17 cellular contexts compared by ENCODE assay signal in the genomic region with DNA sequence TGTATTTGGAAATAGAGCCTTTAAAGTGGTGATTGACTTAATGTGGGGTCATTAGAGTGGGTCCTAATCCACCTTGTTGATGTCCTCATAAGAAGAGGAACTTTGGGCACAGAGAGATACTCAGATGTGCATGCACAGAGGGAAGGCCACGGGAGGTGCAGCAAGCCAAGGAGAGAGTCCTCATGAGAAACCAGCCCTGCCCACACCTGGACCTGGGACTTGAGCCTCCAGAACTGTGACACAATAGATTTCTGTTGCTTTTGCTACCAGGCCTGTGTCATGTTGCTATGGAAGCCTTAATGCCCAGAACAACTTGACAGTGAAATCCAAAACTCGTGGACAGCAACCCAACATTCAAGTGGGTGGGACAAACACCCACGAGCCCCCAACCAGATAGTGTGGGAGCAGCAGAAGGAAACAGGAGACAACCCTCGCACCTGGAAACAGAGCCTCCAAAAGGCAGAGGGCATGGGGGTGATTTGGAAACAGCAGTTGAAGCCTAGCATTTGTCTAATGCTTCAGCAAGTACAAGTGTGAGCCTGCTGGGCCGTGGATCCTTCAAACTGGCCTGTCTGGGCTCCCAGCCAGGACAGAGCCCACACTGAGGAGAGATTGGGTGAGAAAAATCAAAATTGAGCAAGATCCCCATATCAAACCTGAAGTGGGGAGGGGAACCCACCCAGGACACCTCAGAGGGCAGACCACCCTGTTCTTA.
DNase-seq lines count a peak whose midpoint lies in the region; ATAC-seq and TF ChIP-seq lines count a peak whose summit lies in the region.
"Had no signal": no experiment of that assay in that cellular context is flagged by ENCODE, and none has a peak within 500 bp of the region (broad histone marks: within the 10 kb centered on the region; RNA-seq: fewer than 3 reads in every experiment).

No MANE protein-coding gene starts in this region.

- H3K27ac ChIP-seq in RWPE1 (peak overlapping the region; percentile 51), SJCRH30 (no peak overlapping the region)
- H3K27ac ChIP-seq: KMS-11, PC-9, SJSA1 had no signal

- H3K4me3 ChIP-seq in SJCRH30, result no peak overlapping the region
- H3K4me3 ChIP-seq: PC-9, SJSA1 had no signal

- H3K4me3 Mint-ChIP-seq in activated CD8-positive, alpha-beta memory T cell treated with anti-CD3 and anti-CD28 coated beads, Interleukin-2, amount 10 ng/mL, durations not matched to agents 7 days and 5 days, result no peak overlapping the region
- H3K4me3 Mint-ChIP-seq in osteocyte (ENCODE audit: unreplicated experiment), result no peak overlapping the region
- no peak overlapping the region for H3K4me3 Mint-ChIP-seq in natural killer cell
- H3K4me3 Mint-ChIP-seq: CD8-positive, alpha-beta T cell had no signal

- no peak for ATAC-seq in activated CD8-positive, alpha-beta memory T cell treated with anti-CD3 and anti-CD28 coated beads, Interleukin-2, amount 10 ng/mL, durations not matched to agents 7 days and 5 days
- ATAC-seq in natural killer cell, result no peak
- ATAC-seq: CD8-positive, alpha-beta T cell had no signal

- no peaks in the 10 kb centered on the region for H3K36me3 ChIP-seq in SJCRH30
- H3K36me3 ChIP-seq: BE2C, SJSA1 had no signal

- H3K4me1 Mint-ChIP-seq in activated CD8-positive, alpha-beta memory T cell treated with anti-CD3 and anti-CD28 coated beads, Interleukin-2, amount 10 ng/mL, durations not matched to agents 7 days and 5 days, result peaks cover 10% of the 10 kb centered on the region
- H3K4me1 Mint-ChIP-seq in osteocyte (ENCODE audit: unreplicated experiment) (no peaks in the 10 kb centered on the region), natural killer cell (no peaks in the 10 kb centered on the region)

- TF ChIP-seq CTCF in RWPE1 (conservative IDR thresholded peaks at IDR 0.05; ENCODE audit: low read depth) (no peak), osteocyte (IDR thresholded peaks at IDR 0.05) (no peak), natural killer cell (IDR thresholded peaks at IDR 0.05) (no peak)

- H3K9me3 Mint-ChIP-seq in activated CD8-positive, alpha-beta memory T cell treated with anti-CD3 and anti-CD28 coated beads, Interleukin-2, amount 10 ng/mL, durations not matched to agents 7 days and 5 days (ENCODE audit: low read depth), result no peaks in the 10 kb centered on the region
- H3K9me3 Mint-ChIP-seq in osteocyte (ENCODE audit: unreplicated experiment), result peaks cover 3% of the 10 kb centered on the region
- H3K9me3 Mint-ChIP-seq in natural killer cell, result no peaks in the 10 kb centered on the region
- H3K9me3 Mint-ChIP-seq: CD8-positive, alpha-beta T cell had no signal

- H3K9me3 ChIP-seq in SJCRH30 (replicated peaks), result no peaks in the 10 kb centered on the region
- H3K9me3 ChIP-seq: BE2C, SJSA1 had no signal

- H3K27ac Mint-ChIP-seq in activated CD8-positive, alpha-beta memory T cell treated with anti-CD3 and anti-CD28 coated beads, Interleukin-2, amount 10 ng/mL, durations not matched to agents 7 days and 5 days, result no peak overlapping the region
- no peak overlapping the region for H3K27ac Mint-ChIP-seq in osteocyte (ENCODE audit: unreplicated experiment)
- no peak overlapping the region for H3K27ac Mint-ChIP-seq in natural killer cell
- H3K27ac Mint-ChIP-seq: CD8-positive, alpha-beta T cell had no signal

- CTCF ChIA-PET in activated CD8-positive, alpha-beta memory T cell treated with anti-CD3 and anti-CD28 coated beads, Interleukin-2, amount 10 ng/mL, durations not matched to agents 7 days and 5 days (lab: Charles Lee), result no interaction called here
- CTCF ChIA-PET in RWPE1 (lab: Yijun Ruan, JAX), result no interaction called here

- POLR2A ChIA-PET in RWPE1 (lab: Yijun Ruan, JAX; ENCODE audit: low non-redundant PET), result no interaction called here

- peak; percentile 44 for DNase-seq in activated CD8-positive, alpha-beta memory T cell treated with anti-CD3 and anti-CD28 coated beads for 24 hours
- DNase-seq in activated CD8-positive, alpha-beta memory T cell treated with anti-CD3 and anti-CD28 coated beads, Interleukin-2, amount 10 ng/mL, durations not matched to agents 7 days and 5 days, result no peak
- no peak for DNase-seq in RWPE1 (ENCODE audit: low spot score)
- peak; percentile 44 for DNase-seq in osteocyte (ENCODE audit: extremely low spot score, unreplicated experiment)
- peak; percentile 32 for DNase-seq in ureter (ENCODE audit: low spot score)
- no peak for DNase-seq in NCI-H1417 treated with DMSO at 0.1 percent for 48 hours (lab: John Stamatoyannopoulos, UW)
- DNase-seq in natural killer cell, result no peak
- no peak for DNase-seq in SJCRH30
- DNase-seq: BE2C, Calu3, NCI-H1436, NCI-H1930, NCI-H226, PC-9 had no signal

- intact Hi-C loops in natural killer cell (cut with micrococcal nuclease), result no loop called here

- H3K27me3 Mint-ChIP-seq in activated CD8-positive, alpha-beta memory T cell treated with anti-CD3 and anti-CD28 coated beads, Interleukin-2, amount 10 ng/mL, durations not matched to agents 7 days and 5 days, result peaks cover 6% of the 10 kb centered on the region
- H3K27me3 Mint-ChIP-seq in osteocyte (ENCODE audit: unreplicated experiment), result no peaks in the 10 kb centered on the region
- peaks cover 2 to 15% of the 10 kb centered on the region in 2 donors for H3K27me3 Mint-ChIP-seq in natural killer cell (ENCODE audit: low read depth in 2 of 2)

- H3K4me1 ChIP-seq in SJCRH30, result 0 out of 2 replicates have a peak, but pooled peaks cover 8% of the 10 kb centered on the region
- H3K4me1 ChIP-seq: BE2C, SJSA1 had no signal

- H3K36me3 Mint-ChIP-seq in activated CD8-positive, alpha-beta memory T cell treated with anti-CD3 and anti-CD28 coated beads, Interleukin-2, amount 10 ng/mL, durations not matched to agents 7 days and 5 days, result no peaks in the 10 kb centered on the region
- no peaks in the 10 kb centered on the region for H3K36me3 Mint-ChIP-seq in osteocyte (ENCODE audit: unreplicated experiment)
- no peaks in the 10 kb centered on the region for H3K36me3 Mint-ChIP-seq in natural killer cell
- H3K36me3 Mint-ChIP-seq: CD8-positive, alpha-beta T cell had no signal

- H3K27me3 ChIP-seq in SJCRH30, result no peaks in the 10 kb centered on the region
- H3K27me3 ChIP-seq: BE2C, SJSA1 had no signal

Comparison
In these comparisons a context has a peak if more than half of its experiments do, and no peak if none do; other contexts are left out.
1. DNase-seq: peak in activated CD8-positive, alpha-beta memory T cell treated with anti-CD3 and anti-CD28 coated beads for 24 hours (single experiment), osteocyte (single experiment) and ureter (single experiment); none in activated CD8-positive, alpha-beta memory T cell treated with anti-CD3 and anti-CD28 coated beads, Interleukin-2, amount 10 ng/mL, durations not matched to agents 7 days and 5 days (single experiment), RWPE1 (single experiment), NCI-H1417 treated with DMSO at 0.1 percent for 48 hours (single experiment), natural killer cell (single experiment) and SJCRH30 (0 of 2).